16 cellular contexts compared by ENCODE assay signal in genomic region chrX:28550331-28550872, GRCh38. TPM values are rescaled to one million over a fixed set of nuclear protein-coding genes. Genes with fewer than 3 reads are reported as not detected.
"Had no signal": no experiment of that assay in that cellular context is flagged by ENCODE, and none has a peak within 500 bp of the region (broad histone marks: within the 10 kb centered on the region; RNA-seq: fewer than 3 reads in every experiment).

No MANE protein-coding gene starts in this region.

- ATAC-seq: activated CD4-positive, alpha-beta T cell treated with anti-CD3 and anti-CD28 coated beads for 36 hours; activated CD8-positive, alpha-beta T cell treated with anti-CD3 and anti-CD28 coated beads, Interleukin-2, amount 10 ng/mL, durations not matched to agents 7 days and 5 days; stimulated activated naive B cell treated with anti-CD40 and anti-IgM and Interleukin-4, amounts not matched to agents 10 μg/mL and 1 μg/mL and 100 μg/mL, for 72 hours had no signal

- H3K9me3 ChIP-seq: ascending aorta, colonic mucosa, sigmoid colon, upper lobe of left lung had no signal

- H3K36me3 ChIP-seq: ascending aorta, colonic mucosa, sigmoid colon, upper lobe of left lung had no signal

- H3K27ac ChIP-seq: ascending aorta, colonic mucosa, epithelial cell of prostate, sigmoid colon, upper lobe of left lung had no signal

- H3K4me1 ChIP-seq: ascending aorta, colonic mucosa, sigmoid colon, upper lobe of left lung had no signal

- H3K27me3 ChIP-seq: ascending aorta, colonic mucosa, sigmoid colon, upper lobe of left lung had no signal

- DNase-seq: activated CD4-positive, alpha-beta T cell treated with anti-CD3 and anti-CD28 coated beads for 36 hours; activated CD8-positive, alpha-beta memory T cell treated with anti-CD3 and anti-CD28 coated beads, Interleukin-2, amount 50 U/mL, for 48 hours; activated CD8-positive, alpha-beta T cell treated with anti-CD3 and anti-CD28 coated beads, Interleukin-2, amount 10 ng/mL, durations not matched to agents 7 days and 5 days; activated naive CD8-positive, alpha-beta T cell treated with anti-CD3 and anti-CD28 coated beads, Interleukin-2, amount 10 ng/mL, durations not matched to agents 7 days and 5 days; colonic mucosa; effector CD4-positive, alpha-beta T cell; kidney glomerular epithelial cell; sigmoid colon; stimulated activated CD4-positive, alpha-beta T cell treated with anti-CD3 and anti-CD28 coated beads, Interleukin-2, amount 100 ng/mL, for 24 hours; stimulated activated naive B cell treated with anti-CD40 and anti-IgM and Interleukin-4, amounts not matched to agents 10 μg/mL and 1 μg/mL and 100 μg/mL, for 72 hours; substantia nigra; T-helper 9 cell; upper lobe of left lung had no signal

- H3K4me3 ChIP-seq: ascending aorta, colonic mucosa, sigmoid colon, upper lobe of left lung had no signal

RNA-seq across cellular contexts. Expression of gene IL1RAPL1, which starts 36.8 kb away (rescaled TPM):
- total RNA-seq: activated CD4-positive, alpha-beta T cell treated with anti-CD3 and anti-CD28 coated beads for 36 hours; activated CD8-positive, alpha-beta T cell treated with anti-CD3 and anti-CD28 coated beads, Interleukin-2, amount 10 ng/mL, durations not matched to agents 7 days and 5 days; activated naive CD8-positive, alpha-beta T cell treated with anti-CD3 and anti-CD28 coated beads, Interleukin-2, amount 10 ng/mL, durations not matched to agents 7 days and 5 days; ascending aorta had no signal
- polyA plus RNA-seq: liver had no signal
